1 cellular context compared by ENCODE assay signal in the genomic region with DNA sequence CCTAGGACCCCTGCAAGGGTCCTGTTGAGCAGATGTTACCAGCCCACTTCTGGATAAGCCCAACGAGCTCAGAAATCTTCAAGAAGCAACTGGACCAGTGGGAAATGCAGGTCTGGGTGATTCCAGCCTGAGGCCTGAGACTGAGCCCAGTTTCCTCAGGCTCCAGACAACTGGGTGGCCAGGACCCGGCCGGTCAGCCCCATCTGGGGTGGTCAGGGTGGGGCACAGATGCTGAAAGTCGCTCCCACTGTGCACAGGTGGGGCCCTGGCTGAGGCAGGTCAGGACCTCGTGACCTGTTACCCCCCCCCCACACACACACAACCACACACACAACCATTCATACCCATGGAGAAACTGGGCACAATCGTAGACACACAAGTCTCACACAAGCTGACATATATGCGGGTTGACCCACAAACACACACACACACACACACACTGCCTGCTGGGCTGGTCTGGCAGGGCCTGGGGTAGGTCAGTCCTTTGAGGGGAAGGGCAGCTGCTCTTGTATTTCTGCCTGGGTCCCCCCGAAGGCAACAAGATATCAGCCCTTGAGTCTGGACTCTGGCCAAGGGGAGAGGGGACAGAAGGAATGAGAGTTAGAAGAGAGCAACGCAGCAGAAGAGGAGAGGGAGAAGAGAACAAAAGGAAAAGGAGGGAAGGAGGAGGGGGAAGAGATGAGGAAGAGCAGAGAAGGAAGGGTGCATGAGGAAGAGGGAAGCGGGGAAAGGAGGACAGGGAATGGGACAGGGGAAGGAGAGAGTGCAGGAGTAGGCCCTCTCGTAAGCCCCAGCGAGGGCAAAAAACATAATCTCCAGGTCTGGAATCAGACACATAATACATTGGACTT.
TF ChIP-seq lines count a peak whose summit lies in the region.

No MANE protein-coding gene starts in this region.

TF ChIP-seq in HepG2, 621 proteins besides CTCF, POLR2A, EP300 and RAD21:
- TF ChIP-seq NFKB2 (CRISPR knock-in tag; IDR thresholded peaks at IDR 0.05; ENCODE audit: borderline replicate concordance): no peak
- peak; percentile 20 for TF ChIP-seq ZNF282 (IDR thresholded peaks at IDR 0.05; ENCODE audit: partially characterized antibody)
- 0 out of 2 replicates have a peak, but pooled peaks have one; percentile 22 for TF ChIP-seq HES4 (CRISPR knock-in tag; IDR thresholded peaks at IDR 0.05; ENCODE audit: borderline replicate concordance)
- no peak for TF ChIP-seq ZNF460 (CRISPR knock-in tag; IDR thresholded peaks at IDR 0.05; ENCODE audit: borderline replicate concordance)
- peak; percentile 87; the same call in 1 of the 2 replicates for TF ChIP-seq PLRG1 (conservative IDR thresholded peaks at IDR 0.05)
- TF ChIP-seq CAMTA2 (CRISPR knock-in tag; IDR thresholded peaks at IDR 0.05; ENCODE audit: borderline replicate concordance): no peak
